Comparison of ENCODE assay signal across 1 cellular context in the genomic region with DNA sequence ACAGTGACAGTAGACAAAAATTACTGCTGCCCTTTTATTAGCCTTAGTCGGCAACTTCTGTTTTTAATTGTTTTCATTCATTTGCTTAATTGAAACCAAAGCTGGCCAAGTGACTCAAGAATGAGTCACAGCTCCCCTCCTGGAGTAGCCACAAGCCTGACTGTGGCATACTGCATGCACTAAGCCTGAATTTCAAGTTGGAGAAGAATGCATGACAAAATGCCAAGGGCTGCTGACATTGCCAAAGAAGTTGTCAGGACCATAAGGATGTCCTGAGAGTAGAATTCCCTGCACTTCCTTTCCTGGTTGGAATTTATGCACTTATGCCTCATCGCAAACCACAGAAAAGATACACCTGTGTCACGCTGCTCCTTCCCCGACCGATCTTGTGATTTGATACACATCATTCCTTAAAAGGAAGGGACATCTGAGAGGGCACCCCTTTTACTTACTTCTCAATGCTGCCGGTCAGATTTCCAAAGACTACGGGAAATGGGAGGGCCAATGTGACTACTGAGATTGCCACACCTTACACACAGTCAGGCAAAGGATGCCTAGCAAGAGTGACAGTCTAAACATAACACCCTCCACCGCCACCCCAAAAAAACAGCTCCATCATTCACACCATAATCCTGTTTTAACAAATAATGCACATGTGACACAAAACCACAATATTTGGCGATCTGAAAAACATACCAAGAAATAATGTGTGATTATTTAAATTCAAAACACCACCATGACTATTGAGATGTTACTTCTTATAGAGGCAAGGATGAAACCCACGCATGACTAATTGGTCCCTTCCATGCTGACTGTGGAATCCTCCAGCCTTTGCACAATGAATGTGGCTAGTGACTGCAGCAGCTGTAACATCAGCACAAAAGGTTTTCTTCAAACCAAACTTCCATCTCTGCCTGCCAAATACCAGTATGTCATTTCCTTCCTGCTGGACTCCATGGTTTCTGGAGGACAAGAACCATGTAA.
TF ChIP-seq lines count a peak whose summit lies in the region.

No MANE protein-coding gene starts in this region.

TF ChIP-seq in HEK293, 187 proteins besides CTCF, POLR2A, EP300 and RAD21 (continued from another document and continues in another):
- TF ChIP-seq, protein P1, sequence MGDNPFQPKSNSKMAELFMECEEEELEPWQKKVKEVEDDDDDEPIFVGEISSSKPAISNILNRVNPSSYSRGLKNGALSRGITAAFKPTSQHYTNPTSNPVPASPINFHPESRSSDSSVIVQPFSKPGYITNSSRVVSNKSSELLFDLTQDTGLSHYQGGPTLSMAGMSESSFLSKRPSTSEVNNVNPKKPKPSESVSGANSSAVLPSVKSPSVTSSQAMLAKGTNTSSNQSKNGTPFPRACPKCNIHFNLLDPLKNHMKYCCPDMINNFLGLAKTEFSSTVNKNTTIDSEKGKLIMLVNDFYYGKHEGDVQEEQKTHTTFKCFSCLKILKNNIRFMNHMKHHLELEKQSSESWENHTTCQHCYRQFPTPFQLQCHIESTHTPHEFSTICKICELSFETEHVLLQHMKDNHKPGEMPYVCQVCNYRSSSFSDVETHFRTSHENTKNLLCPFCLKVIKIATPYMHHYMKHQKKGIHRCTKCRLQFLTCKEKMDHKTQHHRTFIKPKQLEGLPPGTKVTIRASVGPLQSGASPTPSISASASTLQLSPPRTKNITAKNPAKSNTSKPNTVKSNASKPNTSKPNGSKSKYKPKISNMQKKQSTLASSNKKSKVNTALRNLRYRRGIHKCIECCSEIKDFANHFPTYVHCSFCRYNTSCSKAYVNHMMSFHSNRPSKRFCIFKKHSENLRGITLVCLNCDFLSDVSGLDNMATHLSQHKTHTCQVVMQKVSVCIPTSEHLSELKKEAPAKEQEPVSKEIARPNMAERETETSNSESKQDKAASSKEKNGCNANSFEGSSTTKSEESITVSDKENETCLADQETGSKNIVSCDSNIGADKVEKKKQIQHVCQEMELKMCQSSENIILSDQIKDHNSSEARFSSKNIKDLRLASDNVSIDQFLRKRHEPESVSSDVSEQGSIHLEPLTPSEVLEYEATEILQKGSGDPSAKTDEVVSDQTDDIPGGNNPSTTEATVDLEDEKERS (tag by site-specific recombination; IDR thresholded peaks at IDR 0.05), result no peak
- peak; percentile 43; the same call in 1 of the 2 replicates for TF ChIP-seq ZBTB17 (tag by site-specific recombination; IDR thresholded peaks at IDR 0.05)
- no peak for TF ChIP-seq ZNF777 (tag by site-specific recombination; IDR thresholded peaks at IDR 0.05; ENCODE audit: borderline replicate concordance)
- TF ChIP-seq GLIS2 (tag by site-specific recombination; IDR thresholded peaks at IDR 0.05), result no peak
- TF ChIP-seq ZNF354C (tag by site-specific recombination; IDR thresholded peaks at IDR 0.05; ENCODE audit: borderline replicate concordance, low read depth), result no peak
- no peak for TF ChIP-seq ZNF416 (tag by site-specific recombination; IDR thresholded peaks at IDR 0.05)
- TF ChIP-seq ZNF600 (tag by site-specific recombination; IDR thresholded peaks at IDR 0.05), result peak; percentile 84
- TF ChIP-seq HOXD13 (CRISPR knock-in tag; IDR thresholded peaks at IDR 0.05; ENCODE audit: borderline replicate concordance), result no peak
- TF ChIP-seq, protein P2, sequence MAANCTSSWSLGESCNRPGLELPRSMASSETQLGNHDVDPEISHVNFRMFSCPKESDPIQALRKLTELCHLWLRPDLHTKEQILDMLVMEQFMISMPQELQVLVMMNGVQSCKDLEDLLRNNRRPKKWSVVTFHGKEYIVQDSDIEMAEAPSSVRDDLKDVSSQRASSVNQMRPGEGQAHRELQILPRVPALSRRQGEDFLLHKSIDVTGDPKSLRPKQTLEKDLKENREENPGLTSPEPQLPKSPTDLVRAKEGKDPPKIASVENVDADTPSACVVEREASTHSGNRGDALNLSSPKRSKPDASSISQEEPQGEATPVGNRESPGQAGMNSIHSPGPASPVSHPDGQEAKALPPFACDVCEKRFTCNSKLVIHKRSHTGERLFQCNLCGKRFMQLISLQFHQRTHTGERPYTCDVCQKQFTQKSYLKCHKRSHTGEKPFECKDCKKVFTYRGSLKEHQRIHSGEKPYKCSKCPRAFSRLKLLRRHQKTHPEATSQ (tag by site-specific recombination; IDR thresholded peaks at IDR 0.05), result no peak
- TF ChIP-seq BCL11A (tag by site-specific recombination; IDR thresholded peaks at IDR 0.05; ENCODE audit: low read depth), result peak; percentile 77; the same call in 1 of the 2 replicates
- TF ChIP-seq OSR2 (tag by site-specific recombination; IDR thresholded peaks at IDR 0.05), result peak; percentile 84
- no peak for TF ChIP-seq ZNF664 (tag by site-specific recombination; IDR thresholded peaks at IDR 0.05)
- TF ChIP-seq ZNF843 (tag by site-specific recombination; IDR thresholded peaks at IDR 0.05), result no peak
- no peak for TF ChIP-seq ZNF571 (tag by site-specific recombination; IDR thresholded peaks at IDR 0.05)
- no peak for TF ChIP-seq ZNF76 (tag by site-specific recombination; IDR thresholded peaks at IDR 0.05; ENCODE audit: borderline replicate concordance, low read depth)
- no peak for TF ChIP-seq ZIC2 (tag by site-specific recombination; IDR thresholded peaks at IDR 0.05)
- TF ChIP-seq ZNF501 (tag by site-specific recombination; IDR thresholded peaks at IDR 0.05), result no peak; the same call in 1 of the 2 replicates
- no peak for TF ChIP-seq ZNF391 (tag by site-specific recombination; IDR thresholded peaks at IDR 0.05; ENCODE audit: borderline replicate concordance, low read depth)
- TF ChIP-seq, protein P3, sequence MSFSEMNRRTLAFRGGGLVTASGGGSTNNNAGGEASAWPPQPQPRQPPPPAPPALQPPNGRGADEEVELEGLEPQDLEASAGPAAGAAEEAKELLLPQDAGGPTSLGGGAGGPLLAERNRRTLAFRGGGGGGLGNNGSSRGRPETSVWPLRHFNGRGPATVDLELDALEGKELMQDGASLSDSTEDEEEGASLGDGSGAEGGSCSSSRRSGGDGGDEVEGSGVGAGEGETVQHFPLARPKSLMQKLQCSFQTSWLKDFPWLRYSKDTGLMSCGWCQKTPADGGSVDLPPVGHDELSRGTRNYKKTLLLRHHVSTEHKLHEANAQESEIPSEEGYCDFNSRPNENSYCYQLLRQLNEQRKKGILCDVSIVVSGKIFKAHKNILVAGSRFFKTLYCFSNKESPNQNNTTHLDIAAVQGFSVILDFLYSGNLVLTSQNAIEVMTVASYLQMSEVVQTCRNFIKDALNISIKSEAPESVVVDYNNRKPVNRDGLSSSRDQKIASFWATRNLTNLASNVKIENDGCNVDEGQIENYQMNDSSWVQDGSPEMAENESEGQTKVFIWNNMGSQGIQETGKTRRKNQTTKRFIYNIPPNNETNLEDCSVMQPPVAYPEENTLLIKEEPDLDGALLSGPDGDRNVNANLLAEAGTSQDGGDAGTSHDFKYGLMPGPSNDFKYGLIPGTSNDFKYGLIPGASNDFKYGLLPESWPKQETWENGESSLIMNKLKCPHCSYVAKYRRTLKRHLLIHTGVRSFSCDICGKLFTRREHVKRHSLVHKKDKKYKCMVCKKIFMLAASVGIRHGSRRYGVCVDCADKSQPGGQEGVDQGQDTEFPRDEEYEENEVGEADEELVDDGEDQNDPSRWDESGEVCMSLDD (tag by site-specific recombination; IDR thresholded peaks at IDR 0.05), result no peak
- TF ChIP-seq ZNF596 (tag by site-specific recombination; IDR thresholded peaks at IDR 0.05), result no peak
- TF ChIP-seq, protein P4, sequence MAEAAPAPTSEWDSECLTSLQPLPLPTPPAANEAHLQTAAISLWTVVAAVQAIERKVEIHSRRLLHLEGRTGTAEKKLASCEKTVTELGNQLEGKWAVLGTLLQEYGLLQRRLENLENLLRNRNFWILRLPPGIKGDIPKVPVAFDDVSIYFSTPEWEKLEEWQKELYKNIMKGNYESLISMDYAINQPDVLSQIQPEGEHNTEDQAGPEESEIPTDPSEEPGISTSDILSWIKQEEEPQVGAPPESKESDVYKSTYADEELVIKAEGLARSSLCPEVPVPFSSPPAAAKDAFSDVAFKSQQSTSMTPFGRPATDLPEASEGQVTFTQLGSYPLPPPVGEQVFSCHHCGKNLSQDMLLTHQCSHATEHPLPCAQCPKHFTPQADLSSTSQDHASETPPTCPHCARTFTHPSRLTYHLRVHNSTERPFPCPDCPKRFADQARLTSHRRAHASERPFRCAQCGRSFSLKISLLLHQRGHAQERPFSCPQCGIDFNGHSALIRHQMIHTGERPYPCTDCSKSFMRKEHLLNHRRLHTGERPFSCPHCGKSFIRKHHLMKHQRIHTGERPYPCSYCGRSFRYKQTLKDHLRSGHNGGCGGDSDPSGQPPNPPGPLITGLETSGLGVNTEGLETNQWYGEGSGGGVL (tag by site-specific recombination; IDR thresholded peaks at IDR 0.05), result no peak
- TF ChIP-seq, protein P5, sequence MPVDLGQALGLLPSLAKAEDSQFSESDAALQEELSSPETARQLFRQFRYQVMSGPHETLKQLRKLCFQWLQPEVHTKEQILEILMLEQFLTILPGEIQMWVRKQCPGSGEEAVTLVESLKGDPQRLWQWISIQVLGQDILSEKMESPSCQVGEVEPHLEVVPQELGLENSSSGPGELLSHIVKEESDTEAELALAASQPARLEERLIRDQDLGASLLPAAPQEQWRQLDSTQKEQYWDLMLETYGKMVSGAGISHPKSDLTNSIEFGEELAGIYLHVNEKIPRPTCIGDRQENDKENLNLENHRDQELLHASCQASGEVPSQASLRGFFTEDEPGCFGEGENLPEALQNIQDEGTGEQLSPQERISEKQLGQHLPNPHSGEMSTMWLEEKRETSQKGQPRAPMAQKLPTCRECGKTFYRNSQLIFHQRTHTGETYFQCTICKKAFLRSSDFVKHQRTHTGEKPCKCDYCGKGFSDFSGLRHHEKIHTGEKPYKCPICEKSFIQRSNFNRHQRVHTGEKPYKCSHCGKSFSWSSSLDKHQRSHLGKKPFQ (tag by site-specific recombination; IDR thresholded peaks at IDR 0.05), result no peak
- no peak for TF ChIP-seq ZFP37 (tag by site-specific recombination; IDR thresholded peaks at IDR 0.05)
- TF ChIP-seq ZNF660 (tag by site-specific recombination; IDR thresholded peaks at IDR 0.05), result peak; percentile 81
- TF ChIP-seq, protein P6, sequence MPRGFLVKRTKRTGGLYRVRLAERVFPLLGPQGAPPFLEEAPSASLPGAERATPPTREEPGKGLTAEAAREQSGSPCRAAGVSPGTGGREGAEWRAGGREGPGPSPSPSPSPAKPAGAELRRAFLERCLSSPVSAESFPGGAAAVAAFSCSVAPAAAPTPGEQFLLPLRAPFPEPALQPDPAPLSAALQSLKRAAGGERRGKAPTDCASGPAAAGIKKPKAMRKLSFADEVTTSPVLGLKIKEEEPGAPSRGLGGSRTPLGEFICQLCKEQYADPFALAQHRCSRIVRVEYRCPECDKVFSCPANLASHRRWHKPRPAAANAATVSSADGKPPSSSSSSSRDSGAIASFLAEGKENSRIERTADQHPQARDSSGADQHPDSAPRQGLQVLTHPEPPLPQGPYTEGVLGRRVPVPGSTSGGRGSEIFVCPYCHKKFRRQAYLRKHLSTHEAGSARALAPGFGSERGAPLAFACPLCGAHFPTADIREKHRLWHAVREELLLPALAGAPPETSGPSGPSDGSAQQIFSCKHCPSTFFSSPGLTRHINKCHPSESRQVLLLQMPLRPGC (tag by site-specific recombination; IDR thresholded peaks at IDR 0.05), result peak; percentile 56; the same call in 1 of the 2 replicates
- TF ChIP-seq ZNF292 (tag by site-specific recombination; IDR thresholded peaks at IDR 0.05; ENCODE audit: borderline replicate concordance, low read depth), result no peak
- TF ChIP-seq MEIS1 (CRISPR knock-in tag; IDR thresholded peaks at IDR 0.05; ENCODE audit: borderline replicate concordance), result no peak
- TF ChIP-seq, protein P7, sequence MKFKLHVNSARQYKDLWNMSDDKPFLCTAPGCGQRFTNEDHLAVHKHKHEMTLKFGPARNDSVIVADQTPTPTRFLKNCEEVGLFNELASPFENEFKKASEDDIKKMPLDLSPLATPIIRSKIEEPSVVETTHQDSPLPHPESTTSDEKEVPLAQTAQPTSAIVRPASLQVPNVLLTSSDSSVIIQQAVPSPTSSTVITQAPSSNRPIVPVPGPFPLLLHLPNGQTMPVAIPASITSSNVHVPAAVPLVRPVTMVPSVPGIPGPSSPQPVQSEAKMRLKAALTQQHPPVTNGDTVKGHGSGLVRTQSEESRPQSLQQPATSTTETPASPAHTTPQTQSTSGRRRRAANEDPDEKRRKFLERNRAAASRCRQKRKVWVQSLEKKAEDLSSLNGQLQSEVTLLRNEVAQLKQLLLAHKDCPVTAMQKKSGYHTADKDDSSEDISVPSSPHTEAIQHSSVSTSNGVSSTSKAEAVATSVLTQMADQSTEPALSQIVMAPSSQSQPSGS (tag by site-specific recombination; IDR thresholded peaks at IDR 0.05; ENCODE audit: low read depth), result no peak
- no peak for TF ChIP-seq ZNF133 (tag by site-specific recombination; IDR thresholded peaks at IDR 0.05)
- no peak for TF ChIP-seq ZFHX2 (tag by site-specific recombination; conservative IDR thresholded peaks at IDR 0.05)
- TF ChIP-seq PRDM1 (tag by site-specific recombination; IDR thresholded peaks at IDR 0.05), result peak; percentile 79
- peak; percentile 59 for TF ChIP-seq GLIS1 (tag by site-specific recombination; IDR thresholded peaks at IDR 0.05)
- TF ChIP-seq ZNF248 (tag by site-specific recombination; IDR thresholded peaks at IDR 0.05), result no peak
- TF ChIP-seq ZNF837 (tag by site-specific recombination; IDR thresholded peaks at IDR 0.05), result no peak
- TF ChIP-seq ZNF2 (tag by site-specific recombination; IDR thresholded peaks at IDR 0.05), result no peak
- TF ChIP-seq FEZF1 (tag by site-specific recombination; IDR thresholded peaks at IDR 0.05), result peak; percentile 45; the same call in 1 of the 2 replicates
- no peak for TF ChIP-seq ZNF169 (tag by site-specific recombination; IDR thresholded peaks at IDR 0.05)
- TF ChIP-seq ZNF302 (tag by site-specific recombination; IDR thresholded peaks at IDR 0.05; ENCODE audit: low read depth), result no peak
- TF ChIP-seq KLF7 (tag by site-specific recombination; IDR thresholded peaks at IDR 0.05; ENCODE audit: borderline replicate concordance), result no peak
- no peak for TF ChIP-seq ZNF211 (tag by site-specific recombination; IDR thresholded peaks at IDR 0.05; ENCODE audit: low read depth)
- TF ChIP-seq, protein P8, sequence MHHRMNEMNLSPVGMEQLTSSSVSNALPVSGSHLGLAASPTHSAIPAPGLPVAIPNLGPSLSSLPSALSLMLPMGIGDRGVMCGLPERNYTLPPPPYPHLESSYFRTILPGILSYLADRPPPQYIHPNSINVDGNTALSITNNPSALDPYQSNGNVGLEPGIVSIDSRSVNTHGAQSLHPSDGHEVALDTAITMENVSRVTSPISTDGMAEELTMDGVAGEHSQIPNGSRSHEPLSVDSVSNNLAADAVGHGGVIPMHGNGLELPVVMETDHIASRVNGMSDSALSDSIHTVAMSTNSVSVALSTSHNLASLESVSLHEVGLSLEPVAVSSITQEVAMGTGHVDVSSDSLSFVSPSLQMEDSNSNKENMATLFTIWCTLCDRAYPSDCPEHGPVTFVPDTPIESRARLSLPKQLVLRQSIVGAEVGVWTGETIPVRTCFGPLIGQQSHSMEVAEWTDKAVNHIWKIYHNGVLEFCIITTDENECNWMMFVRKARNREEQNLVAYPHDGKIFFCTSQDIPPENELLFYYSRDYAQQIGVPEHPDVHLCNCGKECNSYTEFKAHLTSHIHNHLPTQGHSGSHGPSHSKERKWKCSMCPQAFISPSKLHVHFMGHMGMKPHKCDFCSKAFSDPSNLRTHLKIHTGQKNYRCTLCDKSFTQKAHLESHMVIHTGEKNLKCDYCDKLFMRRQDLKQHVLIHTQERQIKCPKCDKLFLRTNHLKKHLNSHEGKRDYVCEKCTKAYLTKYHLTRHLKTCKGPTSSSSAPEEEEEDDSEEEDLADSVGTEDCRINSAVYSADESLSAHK (tag by site-specific recombination; IDR thresholded peaks at IDR 0.05), result no peak
- peak; percentile 66 for TF ChIP-seq ZNF629 (tag by site-specific recombination; IDR thresholded peaks at IDR 0.05)
- peak; percentile 50; the same call in 1 of the 2 replicates for TF ChIP-seq ZXDB (tag by site-specific recombination; IDR thresholded peaks at IDR 0.05)
